10 cellular contexts compared by ENCODE assay signal in the genomic region with DNA sequence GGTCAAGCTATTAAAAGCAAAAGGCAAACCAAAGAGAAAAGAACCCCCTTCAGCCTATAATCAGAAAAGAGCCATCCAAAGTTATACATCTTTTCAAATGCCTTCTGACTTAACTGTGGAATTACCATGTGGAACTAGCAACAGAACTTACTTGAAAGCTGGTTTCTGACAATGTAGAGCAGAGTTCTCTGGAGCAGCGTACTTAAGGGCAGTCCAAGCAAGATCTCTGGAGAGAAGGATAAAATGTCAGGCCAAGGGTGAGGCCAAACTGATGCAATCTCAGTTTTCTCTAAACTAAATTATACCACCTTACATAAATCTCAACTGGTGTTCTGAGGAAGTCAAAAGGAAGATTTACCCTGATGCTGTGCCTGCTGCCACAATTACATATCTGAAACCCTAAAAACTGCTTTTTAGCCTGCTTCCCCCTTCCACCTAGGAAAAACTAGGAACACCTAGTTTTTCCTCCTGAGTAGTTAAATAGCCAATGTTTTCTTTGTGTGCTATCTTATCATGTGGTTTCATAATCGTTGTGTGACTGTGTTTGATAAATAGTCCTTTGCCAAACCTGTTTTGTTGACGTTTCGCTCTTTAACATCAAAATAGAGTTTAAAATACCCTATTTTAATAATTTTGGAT. TPM values are rescaled to one million over a fixed set of nuclear protein-coding genes. Genes with fewer than 3 reads are reported as not detected.
DNase-seq lines count a peak whose midpoint lies in the region; ATAC-seq and TF ChIP-seq lines count a peak whose summit lies in the region.
"Had no signal": no experiment of that assay in that cellular context is flagged by ENCODE, and none has a peak within 500 bp of the region (broad histone marks: within the 10 kb centered on the region; RNA-seq: fewer than 3 reads in every experiment).

No MANE protein-coding gene starts in this region.

- H3K27me3 ChIP-seq in esophagus muscularis mucosa = no peaks in the 10 kb centered on the region
- H3K27me3 ChIP-seq in CD8-positive, alpha-beta T cell (ENCODE audit: insufficient read depth, low read length) = no peaks in the 10 kb centered on the region

- CTCF ChIA-PET in CD8-positive, alpha-beta T cell (lab: Charles Lee) = no interaction called here

- no peaks in the 10 kb centered on the region for H3K9me3 ChIP-seq in esophagus muscularis mucosa
- no peaks in the 10 kb centered on the region for H3K9me3 ChIP-seq in CD8-positive, alpha-beta T cell (ENCODE audit: low read length)

- peaks cover 33 to 58% (median 51%) of the 10 kb centered on the region in 4 donors for H3K4me1 ChIP-seq in esophagus muscularis mucosa
- no peaks in the 10 kb centered on the region for H3K4me1 ChIP-seq in CD8-positive, alpha-beta T cell (ENCODE audit: insufficient read depth, low read length)

- H3K4me3 ChIP-seq in GM08714 (ENCODE audit: low read length) (peak overlapping the region; percentile 68), esophagus muscularis mucosa (peak overlapping the region in 2 of 4 donors; percentile 8 to 19)
- H3K4me3 ChIP-seq in CD8-positive, alpha-beta T cell (ENCODE audit: low read depth, low read length) = no peak overlapping the region

- peak overlapping the region; percentile 58 for H3K4me3 Mint-ChIP-seq in osteocyte (ENCODE audit: unreplicated experiment)
- no peak overlapping the region for H3K4me3 Mint-ChIP-seq in CD8-positive, alpha-beta T cell
- H3K4me3 Mint-ChIP-seq: CD14-positive monocyte had no signal

- no peak for TF ChIP-seq EP300 in esophagus muscularis mucosa (IDR thresholded peaks at IDR 0.05)

- TF ChIP-seq POLR2A in esophagus muscularis mucosa (IDR thresholded peaks at IDR 0.05; ENCODE audit: low read depth) = no peak

- no peak for TF ChIP-seq CTCF in esophagus muscularis mucosa (IDR thresholded peaks at IDR 0.05)
- no peak for TF ChIP-seq CTCF in osteocyte (IDR thresholded peaks at IDR 0.05)
- TF ChIP-seq CTCF in CD8-positive, alpha-beta T cell (IDR thresholded peaks at IDR 0.05) = no peak

- POLR2A ChIA-PET in CD8-positive, alpha-beta T cell (lab: Charles Lee) = interaction anchor here (0.8 kb wide), 1 partner anchor 20 kb away, joined by 3 read pairs; no protein-coding TSS in a partner anchor

- H3K27ac Mint-ChIP-seq in osteocyte (ENCODE audit: unreplicated experiment) = peak overlapping the region; percentile 85
- no peak overlapping the region for H3K27ac Mint-ChIP-seq in CD8-positive, alpha-beta T cell

- no peaks in the 10 kb centered on the region for H3K27me3 Mint-ChIP-seq in osteocyte (ENCODE audit: unreplicated experiment)
- no peaks in the 10 kb centered on the region for H3K27me3 Mint-ChIP-seq in CD8-positive, alpha-beta T cell (ENCODE audit: low read depth)

- intact Hi-C loops in esophagus muscularis mucosa (cut with DNase I) = no loop called here
- intact Hi-C loops in CD8-positive, alpha-beta T cell (cut with DNase I, micrococcal nuclease) = no loop called here

- 60% methylated on average over 4 of the region's 4 CpGs for WGBS in esophagus muscularis mucosa

- no peaks in the 10 kb centered on the region for H3K9me3 Mint-ChIP-seq in osteocyte (ENCODE audit: unreplicated experiment)
- no peaks in the 10 kb centered on the region for H3K9me3 Mint-ChIP-seq in CD8-positive, alpha-beta T cell
- H3K9me3 Mint-ChIP-seq: CD14-positive monocyte had no signal

- peak; percentile 3 for ATAC-seq in HG03135 (IDR thresholded peaks at IDR 0.05; ENCODE audit: unreplicated experiment)
- no peak for ATAC-seq in GM18519 (IDR thresholded peaks at IDR 0.05; ENCODE audit: low FRiP score, unreplicated experiment)
- no peak for ATAC-seq in CD8-positive, alpha-beta T cell

- H3K36me3 Mint-ChIP-seq in osteocyte (ENCODE audit: unreplicated experiment) = peaks cover 29% of the 10 kb centered on the region
- H3K36me3 Mint-ChIP-seq in CD8-positive, alpha-beta T cell = peaks cover 54% of the 10 kb centered on the region

- H3K27ac ChIP-seq in esophagus muscularis mucosa (replicated peaks in 1 of 4) = peak overlapping the region; percentile 31 to 54 (median 50)
- H3K27ac ChIP-seq in CD8-positive, alpha-beta T cell (ENCODE audit: low read depth, low read length) = no peak overlapping the region

- DNase-seq in esophagus muscularis mucosa (ENCODE audit: extremely low spot score) = no peak
- DNase-seq in osteocyte (ENCODE audit: extremely low spot score, unreplicated experiment) = no peak
- DNase-seq in NCI-H1048 (lab: John Stamatoyannopoulos, UW) = no peak
- no peak for DNase-seq in NCI-H1417 treated with DMSO at 0.1 percent for 48 hours (lab: John Stamatoyannopoulos, UW)
- DNase-seq in CD8-positive, alpha-beta T cell = no peak
- DNase-seq: NCI-H446 treated with DMSO at 0.1 percent for 48 hours had no signal

- H3K4me1 Mint-ChIP-seq in osteocyte (ENCODE audit: unreplicated experiment) = peaks cover 49% of the 10 kb centered on the region
- peaks cover 41% of the 10 kb centered on the region for H3K4me1 Mint-ChIP-seq in CD8-positive, alpha-beta T cell (ENCODE audit: low read depth)

- H3K36me3 ChIP-seq in esophagus muscularis mucosa = peaks cover 0 to 9% (median 0%) of the 10 kb centered on the region in 4 donors
- H3K36me3 ChIP-seq in CD8-positive, alpha-beta T cell (ENCODE audit: insufficient read depth, low read length) = peaks cover 5% of the 10 kb centered on the region

RNA-seq across cellular contexts. Expression of a gene that starts 28.0 kb away (rescaled TPM):
- total RNA-seq in esophagus muscularis mucosa (10 to 100 TPM; 15.4 to 29.0 (median 19.9) TPM), osteocyte (63.5 and 65.7 TPM in 2 replicates)
- 10 to 100 TPM; 27.2 to 28.6 TPM for total RNA-seq in CD8-positive, alpha-beta T cell
